Comparison of ENCODE assay signal across 13 cellular contexts in the genomic region with DNA sequence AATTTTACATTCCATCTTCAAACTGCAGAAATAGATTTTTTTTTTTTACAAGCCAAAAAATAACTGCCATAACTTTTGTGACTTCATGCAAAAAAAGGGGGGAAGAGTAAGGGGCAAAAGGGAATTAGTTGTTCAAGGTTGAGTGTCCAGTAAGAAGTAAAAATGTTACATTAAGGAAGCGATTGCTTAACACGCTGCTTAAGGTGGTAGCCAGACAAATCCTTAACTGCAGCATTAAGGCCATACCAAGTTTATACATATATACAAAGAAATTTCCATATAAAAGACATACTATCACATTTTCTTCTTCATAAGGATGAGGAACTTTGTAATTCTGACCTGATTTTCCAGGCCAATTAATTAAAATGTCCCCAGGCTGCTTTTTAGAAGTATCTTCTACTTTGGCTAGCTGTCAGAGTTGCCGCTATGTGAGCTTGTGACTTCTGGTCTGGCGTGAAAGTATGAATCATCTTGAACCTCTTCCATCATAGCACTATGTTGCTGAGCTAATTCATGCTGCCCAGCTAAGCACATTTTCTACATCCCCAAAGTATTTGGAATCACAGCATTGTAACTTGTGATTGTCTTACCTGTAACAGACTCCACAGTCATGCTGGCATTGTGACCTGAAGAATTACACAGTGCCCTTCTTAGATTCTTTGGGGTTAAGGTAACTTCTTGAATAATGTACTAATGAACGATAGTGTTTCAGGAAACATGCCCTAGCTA. TPM values are rescaled to one million over a fixed set of nuclear protein-coding genes. Genes with fewer than 3 reads are reported as not detected.
DNase-seq lines count a peak whose midpoint lies in the region; ATAC-seq, FAIRE-seq and TF ChIP-seq lines count a peak whose summit lies in the region.
"Had no signal": no experiment of that assay in that cellular context is flagged by ENCODE, and none has a peak within 500 bp of the region (broad histone marks: within the 10 kb centered on the region; RNA-seq: fewer than 3 reads in every experiment).

No MANE protein-coding gene starts in this region.

- no peak overlapping the region for H3K9ac ChIP-seq in K562 (ENCODE audit: insufficient read depth in 1 of 2, low read depth in 2 of 2, low read length in 2 of 2)
- no peak overlapping the region for H3K9ac ChIP-seq in subcutaneous abdominal adipose tissue (ENCODE audit: low read length in 5 of 5)

- TF ChIP-seq POLR2A in K562 (conservative IDR thresholded peaks at IDR 0.05), result peak; percentile 50; the same call in 1 of the 2 replicates
- no peak for TF ChIP-seq POLR2A in esophagus muscularis mucosa (IDR thresholded peaks at IDR 0.05; ENCODE audit: low read depth)

- BruUV-seq in K562 (replicated peaks; lab: Mats Ljungman, UMichigan), result no TSS peak

- no peaks in the 10 kb centered on the region for H3K9me3 ChIP-seq in K562 (replicated peaks; ENCODE audit: control insufficient read depth, insufficient read depth, low read depth, low read length)
- no peaks in the 10 kb centered on the region for H3K9me3 ChIP-seq in subcutaneous abdominal adipose tissue (ENCODE audit: control insufficient read depth in 5 of 5, low read length in 5 of 5)
- H3K9me3 ChIP-seq in esophagus muscularis mucosa, result no peaks in the 10 kb centered on the region
- H3K9me3 ChIP-seq: A549, tibial artery had no signal

- H3K27ac ChIP-seq in K562 (ENCODE audit: extremely low read depth, low read depth, low read length) (no peak overlapping the region), subcutaneous abdominal adipose tissue (ENCODE audit: low read depth, low read length) (peak overlapping the region; percentile 61), esophagus muscularis mucosa (replicated peaks in 1 of 4) (peak overlapping the region in 1 of 4 donors; percentile 0)
- H3K27ac ChIP-seq: A549, cardiac muscle cell had no signal

- H3K36me3 Mint-ChIP-seq in activated T-cell treated with anti-CD3 and anti-CD28 coated beads, Interleukin-2, amount 50 U/mL, for 72 hours (ENCODE audit: insufficient read depth in 2 of 2), result peaks cover 16 to 23% of the 10 kb centered on the region in 2 donors
- H3K36me3 Mint-ChIP-seq in activated T-cell treated with anti-CD3 and anti-CD28 coated beads, Interleukin-2, amount 50 U/mL, for 4 hours (ENCODE audit: insufficient read depth), result peaks cover 43% of the 10 kb centered on the region

- no peak overlapping the region for H3K4me3 Mint-ChIP-seq in activated T-cell treated with anti-CD3 and anti-CD28 coated beads, Interleukin-2, amount 50 U/mL, for 72 hours
- no peak overlapping the region for H3K4me3 Mint-ChIP-seq in activated T-cell treated with anti-CD3 and anti-CD28 coated beads, Interleukin-2, amount 50 U/mL, for 4 hours
- H3K4me3 Mint-ChIP-seq: immature natural killer cell had no signal

- POLR2A ChIA-PET in K562 (lab: Yijun Ruan, JAX), result interaction anchor here (1.8 kb wide), 1 partner anchor 10 kb away, joined by 8 read pairs; no protein-coding TSS in a partner anchor

- no peak for TF ChIP-seq RAD21 in K562 (CRISPR knock-in tag; conservative IDR thresholded peaks at IDR 0.05 in 1 of 2, IDR thresholded peaks at IDR 0.05 in 1 of 2)

- H3K36me3 ChIP-seq in K562 (ENCODE audit: control insufficient read depth, insufficient read depth, low read length) (peaks cover 98% of the 10 kb centered on the region), subcutaneous abdominal adipose tissue (ENCODE audit: control insufficient read depth in 5 of 5, insufficient read depth in 5 of 5, low read length in 5 of 5) (peaks cover 13 to 32% (median 14%) of the 10 kb centered on the region in 5 donors), esophagus muscularis mucosa (peaks cover 0 to 43% (median 21%) of the 10 kb centered on the region in 4 donors)

- H4K20me1 ChIP-seq in K562 (replicated peaks; ENCODE audit: control insufficient read depth, insufficient read depth, low read length), result no peaks in the 10 kb centered on the region

- H3K4me1 ChIP-seq in K562 (replicated peaks in 1 of 2; ENCODE audit: control insufficient read depth in 2 of 2, insufficient read depth in 2 of 2, low read length in 2 of 2) (no peaks in the 10 kb centered on the region), subcutaneous abdominal adipose tissue (ENCODE audit: control insufficient read depth in 5 of 5, insufficient read depth in 5 of 5, low read length in 5 of 5) (peaks cover 0 to 42% (median 23%) of the 10 kb centered on the region in 5 donors), esophagus muscularis mucosa (peaks cover 16 to 33% (median 31%) of the 10 kb centered on the region in 4 donors)
- H3K4me1 ChIP-seq: A549 had no signal

- H3K9me1 ChIP-seq in K562 (ENCODE audit: control insufficient read depth, insufficient read depth, low read length), result no peaks in the 10 kb centered on the region

- no peaks in the 10 kb centered on the region for H3K27me3 ChIP-seq in K562 (ENCODE audit: control insufficient read depth in 2 of 2, insufficient read depth in 2 of 2, low read length in 2 of 2)
- no peaks in the 10 kb centered on the region for H3K27me3 ChIP-seq in subcutaneous abdominal adipose tissue (ENCODE audit: control insufficient read depth in 5 of 5, insufficient read depth in 4 of 5, low read length in 5 of 5)
- no peaks in the 10 kb centered on the region for H3K27me3 ChIP-seq in esophagus muscularis mucosa
- H3K27me3 ChIP-seq: cardiac muscle cell, tibial artery had no signal

- ATAC-seq in activated T-cell treated with anti-CD3 and anti-CD28 coated beads, Interleukin-2, amount 50 U/mL, for 72 hours (replicated peaks in 1 of 2), result no peak
- ATAC-seq in activated T-cell treated with anti-CD3 and anti-CD28 coated beads, Interleukin-2, amount 50 U/mL, for 4 hours, result no peak
- ATAC-seq in K562 (no peak), Right ventricle myocardium superior (ENCODE audit: poor library complexity) (peak; percentile 89), GM21447 (IDR thresholded peaks at IDR 0.05; ENCODE audit: unreplicated experiment) (no peak)
- ATAC-seq: A549; activated CD4-positive, CD25-positive, alpha-beta regulatory T cell treated with anti-CD3 and anti-CD28 coated beads, Interleukin-2, amount 50 U/mL, for 24 hours had no signal

- H3K4me3 ChIP-seq in K562, result no peak overlapping the region
- H3K4me3 ChIP-seq in subcutaneous abdominal adipose tissue (ENCODE audit: low read depth in 1 of 5, low read length in 5 of 5), result no peak overlapping the region
- no peak overlapping the region for H3K4me3 ChIP-seq in esophagus muscularis mucosa
- H3K4me3 ChIP-seq: A549, cardiac muscle cell, tibial artery had no signal

- H3K4me2 ChIP-seq in K562 (ENCODE audit: insufficient read depth, low read length), result no peak overlapping the region
- H3K4me2 ChIP-seq: A549 had no signal

- no peak for DNase-seq in activated T-cell treated with anti-CD3 and anti-CD28 coated beads, Interleukin-2, amount 50 U/mL, for 72 hours
- no peak for DNase-seq in activated T-cell treated with anti-CD3 and anti-CD28 coated beads, Interleukin-2, amount 50 U/mL, for 4 hours
- DNase-seq in K562 (ENCODE audit: extremely low read depth in 1 of 4, low spot score in 3 of 4), result no peak
- no peak for DNase-seq in Right ventricle myocardium superior
- DNase-seq in T-helper 1 cell, result no peak
- no peak for DNase-seq in esophagus muscularis mucosa (ENCODE audit: extremely low spot score)
- DNase-seq: immature natural killer cell, tibial artery had no signal

- H3K27ac Mint-ChIP-seq in activated T-cell treated with anti-CD3 and anti-CD28 coated beads, Interleukin-2, amount 50 U/mL, for 72 hours, result peak overlapping the region; percentile 14

- TF ChIP-seq CTCF in K562 (IDR thresholded peaks at IDR 0.05 in 2 of 3, conservative IDR thresholded peaks at IDR 0.05 in 1 of 3; ENCODE audit: insufficient read depth in 2 of 3, low read depth in 1 of 3, low read length in 3 of 3), result no peak
- TF ChIP-seq CTCF in esophagus muscularis mucosa (IDR thresholded peaks at IDR 0.05), result no peak

- peaks cover 9% of the 10 kb centered on the region; the same call in 1 of the 3 replicates for H3K79me2 ChIP-seq in K562 (ENCODE audit: control insufficient read depth, insufficient read depth, low read length)

- in situ Hi-C loops in K562 (cut with MboI), result no loop called here

- no peak overlapping the region for H2AFZ ChIP-seq in K562 (ENCODE audit: low read depth, low read length)

- H3K27me3 Mint-ChIP-seq in activated T-cell treated with anti-CD3 and anti-CD28 coated beads, Interleukin-2, amount 50 U/mL, for 72 hours (ENCODE audit: low read depth), result no peaks in the 10 kb centered on the region
- H3K27me3 Mint-ChIP-seq in activated T-cell treated with anti-CD3 and anti-CD28 coated beads, Interleukin-2, amount 50 U/mL, for 4 hours (ENCODE audit: low read depth), result no peaks in the 10 kb centered on the region

- H3K9me3 Mint-ChIP-seq in activated T-cell treated with anti-CD3 and anti-CD28 coated beads, Interleukin-2, amount 50 U/mL, for 72 hours, result peaks cover 4 to 5% of the 10 kb centered on the region in 2 donors
- peaks cover 3% of the 10 kb centered on the region for H3K9me3 Mint-ChIP-seq in activated T-cell treated with anti-CD3 and anti-CD28 coated beads, Interleukin-2, amount 50 U/mL, for 4 hours
- H3K9me3 Mint-ChIP-seq: immature natural killer cell had no signal

- WGBS in K562 (ENCODE audit: insufficient coverage, low coverage, missing lambda C conversion rate), result 97% methylated on average over 5 of the region's 5 CpGs
- WGBS in esophagus muscularis mucosa, result 69% methylated on average over 5 of the region's 5 CpGs

- CTCF ChIA-PET in K562 (lab: Yijun Ruan, JAX; ENCODE audit: low intra/inter-chr PET ratio), result interaction anchor here (0.7 kb wide), 1 partner anchor 693 kb away, joined by 4 read pairs; no protein-coding TSS in a partner anchor

- intact Hi-C loops in K562 (cut with micrococcal nuclease), result no loop called here
- intact Hi-C loops in Right ventricle myocardium superior (cut with DNase I), result no loop called here
- intact Hi-C loops in esophagus muscularis mucosa (cut with DNase I), result no loop called here

- peaks cover 39% of the 10 kb centered on the region for H3K4me1 Mint-ChIP-seq in activated T-cell treated with anti-CD3 and anti-CD28 coated beads, Interleukin-2, amount 50 U/mL, for 72 hours (ENCODE audit: low read depth)
- peaks cover 17% of the 10 kb centered on the region for H3K4me1 Mint-ChIP-seq in activated T-cell treated with anti-CD3 and anti-CD28 coated beads, Interleukin-2, amount 50 U/mL, for 4 hours (ENCODE audit: low read depth)

- no peak for FAIRE-seq in K562 (lab: Jason Lieb, UNC)
- FAIRE-seq: A549 had no signal

- TF ChIP-seq EP300 in K562 (IDR thresholded peaks at IDR 0.05; ENCODE audit: low read length) (no peak), esophagus muscularis mucosa (IDR thresholded peaks at IDR 0.05) (no peak)

RNA-seq across cellular contexts. Expression of gene G3BP1, which starts 40.0 kb away (rescaled TPM):
- total RNA-seq in activated T-cell treated with anti-CD3 and anti-CD28 coated beads, Interleukin-2, amount 50 U/mL, for 72 hours, result 100 to 1,000 TPM; 133 to 157 TPM
- total RNA-seq in activated T-cell treated with anti-CD3 and anti-CD28 coated beads, Interleukin-2, amount 50 U/mL, for 4 hours, result 100 to 1,000 TPM; 532 to 555 (median 540) TPM
- 109 and 174 TPM in 2 replicates for total RNA-seq in K562 (2011; cell fraction: chromatin; rRNA removed; ENCODE audit: low replicate concordance)
- 80.2 and 99.9 TPM in 2 replicates for total RNA-seq in K562 (2011; cell fraction: nucleolus; rRNA removed)
- total RNA-seq in K562 (2011; cell fraction: nucleoplasm; rRNA removed), result 122 and 186 TPM in 2 replicates
- 105 and 130 TPM in 2 replicates for total RNA-seq in K562 (2014; rRNA removed)
- total RNA-seq in K562 (2014; rRNA removed; fragmentation: Illumina TruSeq; extraction: Trizol), result 238 and 257 TPM in 2 replicates
- total RNA-seq in K562 (2015; rRNA removed; fragmentation: Illumina TruSeq; extraction: Trizol), result 195 and 209 TPM in 2 replicates
- total RNA-seq in K562 (2021), result 260 and 264 TPM in 2 replicates
- 74.3 and 101 TPM in 2 replicates for polyA plus RNA-seq in K562 (2011; rRNA removed)
- 35.6 and 53.9 TPM in 2 replicates for polyA plus RNA-seq in K562 (2011; cell fraction: cytosol; rRNA removed)
- polyA plus RNA-seq in K562 (2011; cell fraction: nucleus; rRNA removed), result 53.2 and 53.3 TPM in 2 replicates
- polyA plus RNA-seq in K562 (2012), result 64.6 and 142 TPM in 2 replicates
- 142 and 173 TPM in 2 replicates for polyA plus RNA-seq in K562 (2014; fragmentation: Illumina TruSeq; extraction: Trizol)
- 10 to 100 TPM; 54.7 to 55.5 TPM for polyA plus RNA-seq in K562 (2014; fragmentation: Nextera tagmentation; extraction: Ambion mirVana)
- 69.7 and 79.8 TPM in 2 replicates for polyA plus RNA-seq in K562 (2014; rRNA removed)
- polyA minus RNA-seq in K562 (2011; rRNA and poly(A)+ RNA removed), result 228 and 286 TPM in 2 replicates
- 120 and 156 TPM in 2 replicates for polyA minus RNA-seq in K562 (2011; cell fraction: cytosol; rRNA and poly(A)+ RNA removed)
- 97.3 and 124 TPM in 2 replicates for polyA minus RNA-seq in K562 (2011; cell fraction: nucleus; rRNA and poly(A)+ RNA removed)
- 105 TPM for total RNA-seq in Right ventricle myocardium superior
- total RNA-seq in esophagus muscularis mucosa, result 10 to 100 TPM; 49.8 to 75.5 (median 63.1) TPM

RNA-seq across cellular contexts. Expression of gene ATOX1, which starts 53.3 kb away (rescaled TPM):
- 10 to 100 TPM; 56.1 to 68.0 TPM for total RNA-seq in activated T-cell treated with anti-CD3 and anti-CD28 coated beads, Interleukin-2, amount 50 U/mL, for 72 hours
- 10 to 100 TPM; 89.0 to 94.3 (median 91.7) TPM for total RNA-seq in activated T-cell treated with anti-CD3 and anti-CD28 coated beads, Interleukin-2, amount 50 U/mL, for 4 hours
- 31.3 and 35.6 TPM in 2 replicates for total RNA-seq in K562 (2011; cell fraction: chromatin; rRNA removed; ENCODE audit: low replicate concordance)
- 32.5 and 42.5 TPM in 2 replicates for total RNA-seq in K562 (2011; cell fraction: nucleolus; rRNA removed)
- total RNA-seq in K562 (2011; cell fraction: nucleoplasm; rRNA removed), result 43.0 and 57.0 TPM in 2 replicates
- total RNA-seq in K562 (2014; rRNA removed) (66.2 and 70.3 TPM in 2 replicates), K562 (2014; rRNA removed; fragmentation: Illumina TruSeq; extraction: Trizol) (59.8 and 68.2 TPM in 2 replicates), K562 (2015; rRNA removed; fragmentation: Illumina TruSeq; extraction: Trizol) (72.2 and 73.8 TPM in 2 replicates), K562 (2021) (86.2 and 93.0 TPM in 2 replicates), Right ventricle myocardium superior (61.7 TPM), esophagus muscularis mucosa (100 to 1,000 TPM; 101 to 144 (median 114) TPM)
- polyA plus RNA-seq in K562 (2011; rRNA removed) (59.2 and 75.4 TPM in 2 replicates), K562 (2014; fragmentation: Illumina TruSeq; extraction: Trizol) (118 and 156 TPM in 2 replicates), K562 (2014; fragmentation: Nextera tagmentation; extraction: Ambion mirVana) (100 to 1,000 TPM; 303 to 318 TPM), K562 (2014; rRNA removed) (111 and 153 TPM in 2 replicates)
- polyA plus RNA-seq in K562 (2011; cell fraction: cytosol; rRNA removed), result 149 and 236 TPM in 2 replicates
- 44.2 and 47.6 TPM in 2 replicates for polyA plus RNA-seq in K562 (2011; cell fraction: nucleus; rRNA removed)
- 94.6 and 155 TPM in 2 replicates for polyA plus RNA-seq in K562 (2012)
- polyA minus RNA-seq in K562 (2011; rRNA and poly(A)+ RNA removed), result 80.6 and 107 TPM in 2 replicates
- polyA minus RNA-seq in K562 (2011; cell fraction: cytosol; rRNA and poly(A)+ RNA removed), result 22.8 and 37.2 TPM in 2 replicates
- 27.0 and 27.1 TPM in 2 replicates for polyA minus RNA-seq in K562 (2011; cell fraction: nucleus; rRNA and poly(A)+ RNA removed)
